ENCODE assay signal across 9 cellular contexts in the genomic region with DNA sequence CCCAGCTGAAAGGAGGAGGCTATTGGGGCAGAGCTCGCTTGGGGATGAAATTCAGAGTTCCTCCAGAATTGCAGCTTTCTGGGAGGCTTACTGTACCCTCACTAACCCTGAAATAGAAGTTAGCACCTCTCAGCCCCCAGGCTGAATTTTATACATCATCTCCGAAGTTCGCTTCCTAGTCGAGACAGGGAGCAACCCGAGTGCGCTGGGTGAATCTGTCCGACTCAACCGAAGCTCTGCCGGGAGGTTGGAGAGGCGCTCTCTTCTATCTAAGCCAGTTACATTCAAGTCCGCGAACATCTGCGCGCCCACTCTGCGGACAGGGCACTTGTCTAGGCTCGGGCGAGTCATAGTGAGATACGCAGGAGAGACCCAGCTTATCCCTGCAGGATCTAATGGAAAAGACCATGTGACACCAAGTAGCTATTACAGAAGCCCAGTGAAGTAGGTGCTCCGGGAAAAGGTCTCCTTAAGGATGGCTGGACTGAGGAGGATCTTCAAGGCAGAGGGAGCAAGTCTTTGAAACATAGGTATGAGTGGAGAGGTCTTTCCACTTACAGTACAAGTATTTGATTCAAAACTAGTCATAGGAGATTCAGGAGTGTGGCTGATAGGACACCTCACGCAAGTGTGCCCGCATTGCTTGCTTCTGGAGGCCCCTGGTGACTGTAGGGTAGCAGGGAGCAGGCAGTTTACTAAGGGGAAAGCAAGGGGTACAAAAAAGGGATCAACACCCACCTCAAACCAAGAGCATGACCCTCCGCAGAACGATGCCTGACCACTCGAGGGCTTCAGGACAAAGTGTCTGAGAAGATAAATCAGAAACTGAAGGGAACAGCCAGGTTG. TPM values are rescaled to one million over a fixed set of nuclear protein-coding genes. Genes with fewer than 3 reads are reported as not detected.
DNase-seq lines count a peak whose midpoint lies in the region.
"Had no signal": no experiment of that assay in that cellular context is flagged by ENCODE, and none has a peak within 500 bp of the region (broad histone marks: within the 10 kb centered on the region; RNA-seq: fewer than 3 reads in every experiment).

No MANE protein-coding gene starts in this region.

- peaks cover 0 to 15% (median 0%) of the 10 kb centered on the region in 3 donors for H3K36me3 Mint-ChIP-seq in CD8-positive, alpha-beta memory T cell
- H3K36me3 Mint-ChIP-seq in activated T-helper 1 cell treated with anti-CD3 and anti-CD28 coated beads, Interleukin-12 subunit alpha, Interleukin-12 subunit beta, Interleukin-2, Interleukin-4 antibody, amounts not matched to agents 30 ng/mL and 10 ng/mL and 1 ng/mL, durations not matched to agents 14 hours and 24 hours and 36 hours (ENCODE audit: low read depth), result peaks cover 5% of the 10 kb centered on the region

- CTCF ChIA-PET in CD8-positive, alpha-beta memory T cell (lab: Charles Lee), result interaction anchor here (0.6 to 2.7 kb wide), 11 partner anchors 10 to 123 kb away, joined by 3 to 19 read pairs (median 4); a partner anchor contains a TSS

- no peak overlapping the region for H2AFZ ChIP-seq in Karpas-422 (ENCODE audit: low read length)

- peaks cover 57% of the 10 kb centered on the region for H3K4me1 ChIP-seq in CD8-positive, alpha-beta memory T cell (ENCODE audit: insufficient read depth, low read length)
- H3K4me1 ChIP-seq in Karpas-422 (ENCODE audit: low read length) (peaks cover 73% of the 10 kb centered on the region), stomach smooth muscle (ENCODE audit: control insufficient read depth, insufficient read depth, low read length) (peaks cover 59% of the 10 kb centered on the region)

- no peak overlapping the region for H3K27ac ChIP-seq in CD8-positive, alpha-beta memory T cell (ENCODE audit: low read depth, low read length)
- H3K27ac ChIP-seq in Karpas-422 (ENCODE audit: low read length) (no peak overlapping the region), stomach smooth muscle (ENCODE audit: low read length) (no peak overlapping the region)
- H3K27ac ChIP-seq: neutrophil had no signal

- peaks cover 7% of the 10 kb centered on the region for H3K27me3 ChIP-seq in CD8-positive, alpha-beta memory T cell (ENCODE audit: insufficient read depth, low read length, poor library complexity, severe bottlenecking)
- no peaks in the 10 kb centered on the region for H3K27me3 ChIP-seq in Karpas-422 (ENCODE audit: low read length)
- H3K27me3 ChIP-seq in stomach smooth muscle (ENCODE audit: control insufficient read depth in 1 of 2, insufficient read depth in 2 of 2, low read length in 2 of 2), result peaks cover 48 to 53% of the 10 kb centered on the region in 2 donors

- no peaks in the 10 kb centered on the region for H3K36me3 ChIP-seq in CD8-positive, alpha-beta memory T cell (ENCODE audit: insufficient read depth, low read length)
- no peaks in the 10 kb centered on the region for H3K36me3 ChIP-seq in Karpas-422 (ENCODE audit: insufficient read depth, low read length)
- H3K36me3 ChIP-seq in stomach smooth muscle (ENCODE audit: control insufficient read depth in 2 of 2, insufficient read depth in 2 of 2, low read length in 2 of 2), result no peaks in the 10 kb centered on the region
- H3K36me3 ChIP-seq: neutrophil had no signal

- peaks cover 25 to 45% of the 10 kb centered on the region in 2 donors for H3K27me3 Mint-ChIP-seq in CD8-positive, alpha-beta memory T cell
- H3K27me3 Mint-ChIP-seq in activated T-helper 1 cell treated with anti-CD3 and anti-CD28 coated beads, Interleukin-12 subunit alpha, Interleukin-12 subunit beta, Interleukin-2, Interleukin-4 antibody, amounts not matched to agents 30 ng/mL and 10 ng/mL and 1 ng/mL, durations not matched to agents 14 hours and 24 hours and 36 hours (ENCODE audit: insufficient read depth), result peaks cover 47% of the 10 kb centered on the region

- peaks cover 59 to 71% (median 67%) of the 10 kb centered on the region in 3 donors for H3K4me1 Mint-ChIP-seq in CD8-positive, alpha-beta memory T cell
- peaks cover 57% of the 10 kb centered on the region for H3K4me1 Mint-ChIP-seq in activated T-helper 1 cell treated with anti-CD3 and anti-CD28 coated beads, Interleukin-12 subunit alpha, Interleukin-12 subunit beta, Interleukin-2, Interleukin-4 antibody, amounts not matched to agents 30 ng/mL and 10 ng/mL and 1 ng/mL, durations not matched to agents 14 hours and 24 hours and 36 hours (ENCODE audit: low read depth)

- peak in 2 of 5 donors; percentile 7 to 15 for DNase-seq in CD8-positive, alpha-beta memory T cell
- DNase-seq in Karpas-422 (peak; percentile 56), T-helper 9 cell (no peak), NCI-H187 (lab: John Stamatoyannopoulos, UW) (no peak), cortex of kidney (lab: John Stamatoyannopoulos, UW) (no peak)
- no peak for DNase-seq in activated T-helper 1 cell treated with anti-CD3 and anti-CD28 coated beads, Interleukin-12 subunit alpha, Interleukin-12 subunit beta, Interleukin-2, Interleukin-4 antibody, amounts not matched to agents 30 ng/mL and 10 ng/mL and 1 ng/mL, durations not matched to agents 14 hours and 24 hours and 36 hours (ENCODE audit: low spot score)

- H3K9me2 ChIP-seq in Karpas-422 (replicated peaks; ENCODE audit: insufficient read depth, low read length), result no peaks in the 10 kb centered on the region

- H3K9me3 Mint-ChIP-seq in CD8-positive, alpha-beta memory T cell, result peaks cover 0 to 11% (median 2%) of the 10 kb centered on the region in 5 donors
- H3K9me3 Mint-ChIP-seq in activated T-helper 1 cell treated with anti-CD3 and anti-CD28 coated beads, Interleukin-12 subunit alpha, Interleukin-12 subunit beta, Interleukin-2, Interleukin-4 antibody, amounts not matched to agents 30 ng/mL and 10 ng/mL and 1 ng/mL, durations not matched to agents 14 hours and 24 hours and 36 hours, result no peaks in the 10 kb centered on the region

- POLR2A ChIA-PET in CD8-positive, alpha-beta memory T cell (lab: Charles Lee), result interaction anchor here (1.1 to 1.4 kb wide), 5 partner anchors 16 to 124 kb away, joined by 3 to 7 read pairs (median 3); a partner anchor contains a TSS

- H3K9ac ChIP-seq in Karpas-422 (ENCODE audit: low read length) (peak overlapping the region; percentile 91), stomach smooth muscle (ENCODE audit: low read length in 2 of 2) (no peak overlapping the region)

- intact Hi-C loops in activated T-helper 1 cell treated with anti-CD3 and anti-CD28 coated beads, Interleukin-12 subunit alpha, Interleukin-12 subunit beta, Interleukin-2, Interleukin-4 antibody, amounts not matched to agents 30 ng/mL and 10 ng/mL and 1 ng/mL, durations not matched to agents 14 hours and 24 hours and 36 hours (cut with micrococcal nuclease), result loop anchor here (1.0 to 10.0 kb wide), 5 partner anchors 49 to 620 kb away; a partner anchor contains a TSS

- H3K9me3 ChIP-seq in CD8-positive, alpha-beta memory T cell (ENCODE audit: low read length), result no peaks in the 10 kb centered on the region
- H3K9me3 ChIP-seq in Karpas-422 (ENCODE audit: low read length), result no peaks in the 10 kb centered on the region
- H3K9me3 ChIP-seq in iPS-18c (ENCODE audit: control insufficient read depth, insufficient read depth, low read length), result no peaks in the 10 kb centered on the region
- no peaks in the 10 kb centered on the region for H3K9me3 ChIP-seq in stomach smooth muscle (ENCODE audit: control insufficient read depth in 2 of 2, low read length in 2 of 2)
- H3K9me3 ChIP-seq: neutrophil had no signal

- no peaks in the 10 kb centered on the region for H3K79me2 ChIP-seq in Karpas-422 (ENCODE audit: low read length)

- peak overlapping the region; percentile 100 for H3K4me2 ChIP-seq in Karpas-422 (ENCODE audit: low read depth, low read length, poor library complexity, severe bottlenecking)

- H3K4me3 Mint-ChIP-seq in CD8-positive, alpha-beta memory T cell, result peak overlapping the region; percentile 84 to 94 (median 90)
- peak overlapping the region; percentile 91 for H3K4me3 Mint-ChIP-seq in activated T-helper 1 cell treated with anti-CD3 and anti-CD28 coated beads, Interleukin-12 subunit alpha, Interleukin-12 subunit beta, Interleukin-2, Interleukin-4 antibody, amounts not matched to agents 30 ng/mL and 10 ng/mL and 1 ng/mL, durations not matched to agents 14 hours and 24 hours and 36 hours

- H3K4me3 ChIP-seq in CD8-positive, alpha-beta memory T cell (ENCODE audit: low read length), result peak overlapping the region; percentile 91
- peak overlapping the region; percentile 92 for H3K4me3 ChIP-seq in Karpas-422 (ENCODE audit: low read length)
- peak overlapping the region; percentile 82 for H3K4me3 ChIP-seq in iPS-18c (ENCODE audit: insufficient read depth, low read depth, low read length)
- H3K4me3 ChIP-seq in stomach smooth muscle (ENCODE audit: low read length in 2 of 2), result peak overlapping the region; percentile 86 to 87

- no peaks in the 10 kb centered on the region for H4K20me1 ChIP-seq in Karpas-422 (ENCODE audit: insufficient read depth, low read depth, low read length)

- H3K27ac Mint-ChIP-seq in CD8-positive, alpha-beta memory T cell, result peak overlapping the region; percentile 29 to 86 (median 72)
- H3K27ac Mint-ChIP-seq in activated T-helper 1 cell treated with anti-CD3 and anti-CD28 coated beads, Interleukin-12 subunit alpha, Interleukin-12 subunit beta, Interleukin-2, Interleukin-4 antibody, amounts not matched to agents 30 ng/mL and 10 ng/mL and 1 ng/mL, durations not matched to agents 14 hours and 24 hours and 36 hours, result peak overlapping the region; percentile 97

RNA-seq across cellular contexts. Expression of a gene that starts 0.7 kb away (rescaled TPM):
- total RNA-seq in CD8-positive, alpha-beta memory T cell, result 1 to 10 TPM; 1.6 to 1.8 TPM
- polyA plus RNA-seq in CD8-positive, alpha-beta memory T cell, result not detected
- 0.37 and 2.1 TPM in 2 replicates for total RNA-seq in Karpas-422 (2014; rRNA removed; shearing (Covaris generic); ENCODE audit: low replicate concordance)
- 0.88 and 1.8 TPM in 2 replicates for total RNA-seq in activated T-helper 1 cell treated with anti-CD3 and anti-CD28 coated beads, Interleukin-12 subunit alpha, Interleukin-12 subunit beta, Interleukin-2, Interleukin-4 antibody, amounts not matched to agents 30 ng/mL and 10 ng/mL and 1 ng/mL, durations not matched to agents 14 hours and 24 hours and 36 hours

RNA-seq across cellular contexts. Expression of a gene that starts 6.3 kb away (rescaled TPM):
- not detected for total RNA-seq in CD8-positive, alpha-beta memory T cell
- polyA plus RNA-seq in CD8-positive, alpha-beta memory T cell, result not detected
- 0.18 TPM in 1 of 2 replicates, not detected in the other for total RNA-seq in Karpas-422 (2014; rRNA removed; shearing (Covaris generic); ENCODE audit: low replicate concordance)
- total RNA-seq in activated T-helper 1 cell treated with anti-CD3 and anti-CD28 coated beads, Interleukin-12 subunit alpha, Interleukin-12 subunit beta, Interleukin-2, Interleukin-4 antibody, amounts not matched to agents 30 ng/mL and 10 ng/mL and 1 ng/mL, durations not matched to agents 14 hours and 24 hours and 36 hours, result 0.10 TPM in 1 of 2 replicates, not detected in the other

RNA-seq across cellular contexts. Expression of a gene that starts 27.6 kb away (rescaled TPM):
- 10 to 100 TPM; 26.5 to 35.8 TPM for total RNA-seq in CD8-positive, alpha-beta memory T cell
- polyA plus RNA-seq in CD8-positive, alpha-beta memory T cell, result 12.1 TPM
- total RNA-seq in Karpas-422 (2014; rRNA removed; shearing (Covaris generic); ENCODE audit: low replicate concordance), result 12.7 and 24.0 TPM in 2 replicates
- total RNA-seq in activated T-helper 1 cell treated with anti-CD3 and anti-CD28 coated beads, Interleukin-12 subunit alpha, Interleukin-12 subunit beta, Interleukin-2, Interleukin-4 antibody, amounts not matched to agents 30 ng/mL and 10 ng/mL and 1 ng/mL, durations not matched to agents 14 hours and 24 hours and 36 hours, result 36.9 and 37.4 TPM in 2 replicates

RNA-seq across cellular contexts. Expression of a gene that starts 37.1 kb away (rescaled TPM):
- 1 to 10 TPM; 1.3 to 1.9 TPM for total RNA-seq in CD8-positive, alpha-beta memory T cell
- polyA plus RNA-seq in CD8-positive, alpha-beta memory T cell, result not detected
- total RNA-seq in Karpas-422 (2014; rRNA removed; shearing (Covaris generic); ENCODE audit: low replicate concordance), result 0.22 and 1.5 TPM in 2 replicates
- total RNA-seq in activated T-helper 1 cell treated with anti-CD3 and anti-CD28 coated beads, Interleukin-12 subunit alpha, Interleukin-12 subunit beta, Interleukin-2, Interleukin-4 antibody, amounts not matched to agents 30 ng/mL and 10 ng/mL and 1 ng/mL, durations not matched to agents 14 hours and 24 hours and 36 hours, result 0.51 and 0.78 TPM in 2 replicates

RNA-seq across cellular contexts. Expression of a gene that starts 38.2 kb away (rescaled TPM):
- total RNA-seq in CD8-positive, alpha-beta memory T cell, result 10 to 100 TPM; 38.3 to 41.0 TPM
- 98.3 TPM for polyA plus RNA-seq in CD8-positive, alpha-beta memory T cell
- 24.5 and 47.7 TPM in 2 replicates for total RNA-seq in Karpas-422 (2014; rRNA removed; shearing (Covaris generic); ENCODE audit: low replicate concordance)
- 54.7 and 55.9 TPM in 2 replicates for total RNA-seq in activated T-helper 1 cell treated with anti-CD3 and anti-CD28 coated beads, Interleukin-12 subunit alpha, Interleukin-12 subunit beta, Interleukin-2, Interleukin-4 antibody, amounts not matched to agents 30 ng/mL and 10 ng/mL and 1 ng/mL, durations not matched to agents 14 hours and 24 hours and 36 hours
